1 cellular context compared by ENCODE assay signal in genomic region chr2:187580462-187581124, GRCh38.
TF ChIP-seq lines count a peak whose summit lies in the region.

No MANE protein-coding gene starts in this region.

TF ChIP-seq in HepG2, 621 proteins besides CTCF, POLR2A, EP300 and RAD21 (continued from another document):
- TF ChIP-seq MXD1 (CRISPR knock-in tag; IDR thresholded peaks at IDR 0.05) (no peak), STAG1 (CRISPR knock-in tag; IDR thresholded peaks at IDR 0.05) (peak; percentile 81), SYNCRIP (IDR thresholded peaks at IDR 0.05; ENCODE audit: insufficient read depth, low read depth, low read length) (no peak), NR2F1 (CRISPR knock-in tag; IDR thresholded peaks at IDR 0.05) (no peak), ZNF431 (CRISPR knock-in tag; IDR thresholded peaks at IDR 0.05; ENCODE audit: borderline replicate concordance, low read depth) (no peak), ZKSCAN5 (CRISPR knock-in tag; IDR thresholded peaks at IDR 0.05) (no peak), HOMEZ (CRISPR knock-in tag; IDR thresholded peaks at IDR 0.05; ENCODE audit: low read depth) (peak; percentile 96; the same call in 1 of the 2 replicates), EHMT2 (IDR thresholded peaks at IDR 0.05; ENCODE audit: borderline replicate concordance, low read depth, low read length) (0 out of 2 replicates have a peak, but pooled peaks have one; percentile 28), GATAD1 (CRISPR knock-in tag; IDR thresholded peaks at IDR 0.05) (0 out of 2 replicates have a peak, but pooled peaks have one; percentile 25), ZNF644 (CRISPR knock-in tag; IDR thresholded peaks at IDR 0.05; ENCODE audit: low read depth) (no peak), KDM5A (IDR thresholded peaks at IDR 0.05; ENCODE audit: borderline replicate concordance, low read length) (peak; percentile 68), GATAD2A (CRISPR knock-in tag; IDR thresholded peaks at IDR 0.05) (peak; percentile 23; the same call in 1 of the 2 replicates), MAFK (conservative IDR thresholded peaks at IDR 0.05 in 1 of 2, IDR thresholded peaks at IDR 0.05 in 1 of 2; ENCODE audit: low read length in 2 of 2) (no peak), NCOA2 (CRISPR knock-in tag; IDR thresholded peaks at IDR 0.05) (peak; percentile 34; the same call in 1 of the 2 replicates), TOPORS (CRISPR knock-in tag; IDR thresholded peaks at IDR 0.05) (no peak), ZNF160 (CRISPR knock-in tag; IDR thresholded peaks at IDR 0.05) (no peak), SAP130 (CRISPR knock-in tag; IDR thresholded peaks at IDR 0.05; ENCODE audit: low read depth) (0 out of 2 replicates have a peak, but pooled peaks have one; percentile 25), ZNF3 (CRISPR knock-in tag; IDR thresholded peaks at IDR 0.05) (no peak), KAT8 (CRISPR knock-in tag; IDR thresholded peaks at IDR 0.05) (0 out of 2 replicates have a peak, but pooled peaks have one; percentile 19), ZSCAN9 (CRISPR knock-in tag; IDR thresholded peaks at IDR 0.05; ENCODE audit: borderline replicate concordance) (0 out of 2 replicates have a peak, but pooled peaks have one; percentile 42), RXRA (CRISPR knock-in tag; IDR thresholded peaks at IDR 0.05) (no peak), ARID3A (IDR thresholded peaks at IDR 0.05; ENCODE audit: low read depth, low read length) (peak; percentile 85), SMC3 (IDR thresholded peaks at IDR 0.05; ENCODE audit: low read length) (peak; percentile 82), MTA1 (CRISPR knock-in tag; IDR thresholded peaks at IDR 0.05; ENCODE audit: borderline replicate concordance) (no peak), MIXL1 (CRISPR knock-in tag; IDR thresholded peaks at IDR 0.05) (peak; percentile 41; the same call in 1 of the 2 replicates), ZNF101 (CRISPR knock-in tag; IDR thresholded peaks at IDR 0.05; ENCODE audit: borderline replicate concordance, low read depth) (no peak)
TF ChIP-seq in HepG2: peak in this region for 13.
